ENCODE assay signal across 8 cellular contexts in the genomic region with DNA sequence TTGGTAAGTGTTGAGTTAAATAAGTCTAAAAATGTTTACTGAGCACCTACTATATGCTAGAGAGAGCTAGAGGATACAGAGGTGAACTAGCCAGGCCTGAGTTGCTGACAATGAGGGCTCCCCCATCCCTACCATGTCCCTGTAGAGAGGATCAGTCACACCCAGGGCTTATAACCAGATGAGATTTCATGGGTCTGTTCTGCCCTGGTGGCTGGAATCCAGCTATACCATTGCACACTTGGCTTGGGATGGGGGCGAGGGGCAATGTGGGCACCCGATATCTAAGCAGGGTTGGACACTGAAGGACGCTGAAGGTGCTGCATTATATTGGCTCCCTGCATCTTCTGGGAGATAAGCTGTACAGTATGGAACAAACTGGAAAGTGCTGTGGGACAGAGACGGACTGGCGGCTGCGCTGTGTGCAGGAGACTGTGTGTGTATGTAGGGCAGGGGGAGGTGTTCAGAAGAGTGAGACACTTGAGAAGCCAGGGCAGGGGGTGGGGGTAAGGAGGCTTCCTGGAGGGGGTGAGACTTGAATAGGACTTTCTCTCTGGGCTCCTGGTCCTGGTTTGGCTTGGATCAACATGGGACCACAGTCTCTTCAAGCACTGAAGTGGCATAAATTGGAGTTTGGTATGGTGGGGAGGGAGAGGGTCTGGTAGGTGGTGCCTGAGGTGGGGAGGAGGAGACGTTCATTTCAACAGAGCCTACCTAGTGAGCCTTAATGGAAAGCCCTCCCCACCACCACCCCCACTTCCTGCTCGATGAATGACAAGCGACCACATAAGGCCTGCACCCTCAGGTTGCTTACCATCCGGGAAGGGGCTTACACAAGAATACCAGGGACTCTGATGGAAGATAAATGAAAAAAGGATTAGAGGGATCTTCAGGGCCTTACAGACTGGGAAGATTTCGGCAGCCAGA. TPM values are rescaled to one million over a fixed set of nuclear protein-coding genes. Genes with fewer than 3 reads are reported as not detected.
DNase-seq lines count a peak whose midpoint lies in the region; ATAC-seq and TF ChIP-seq lines count a peak whose summit lies in the region.

No MANE protein-coding gene starts in this region.

- H3K4me3 ChIP-seq in GM23338: peak overlapping the region; percentile 86; the same call in 1 of the 2 replicates
- peak overlapping the region; percentile 94 for H3K4me3 ChIP-seq in epithelial cell of esophagus (ENCODE audit: low read length)
- H3K4me3 ChIP-seq in GM23248: no peak overlapping the region

- H3K9me2 ChIP-seq in GM23338 (ENCODE audit: insufficient read depth): no peaks in the 10 kb centered on the region
- no peaks in the 10 kb centered on the region for H3K9me2 ChIP-seq in GM23248 (ENCODE audit: insufficient read depth)

- TF ChIP-seq CTCF in GM23338 (conservative IDR thresholded peaks at IDR 0.05; ENCODE audit: low read depth in 2 of 2): peak in 1 of 2 experiments; percentile 14; a peak in 1 of 4 replicates
- peak; percentile 32 for TF ChIP-seq CTCF in epithelial cell of esophagus (IDR thresholded peaks at IDR 0.05; ENCODE audit: insufficient read depth, low read depth, low read length, missing control alignments)

- H4K20me1 ChIP-seq in GM23338 (replicated peaks; ENCODE audit: insufficient read depth) (0 out of 2 replicates have a peak, but pooled peaks cover 4% of the 10 kb centered on the region), GM23248 (ENCODE audit: insufficient read depth) (no peaks in the 10 kb centered on the region)

- H3K36me3 ChIP-seq in GM23338 (ENCODE audit: insufficient read depth) (no peaks in the 10 kb centered on the region), GM23248 (ENCODE audit: low read depth) (no peaks in the 10 kb centered on the region)

- no peak for DNase-seq in GM23338 (ENCODE audit: low spot score)
- peak; percentile 58 to 64 for DNase-seq in activated CD4-positive, alpha-beta T cell treated with anti-CD3 and anti-CD28 coated beads for 4 hours
- no peak for DNase-seq in epithelial cell of esophagus (ENCODE audit: low read depth)
- no peak for DNase-seq in stimulated activated effector memory CD8-positive, alpha-beta T cell treated with anti-CD3 and anti-CD28 coated beads, Interleukin-12 subunit alpha, Interleukin-12 subunit beta, amount 100 ng/mL, for 72 hours (ENCODE audit: low spot score in 2 of 2)
- no peak for DNase-seq in GM23248

- H3K27me3 ChIP-seq in GM23338 (ENCODE audit: insufficient read depth) (peaks cover 22% of the 10 kb centered on the region), GM23248 (replicated peaks; ENCODE audit: insufficient read depth) (no peaks in the 10 kb centered on the region)

- H3F3A ChIP-seq in GM23338 (replicated peaks; ENCODE audit: low read depth) (no peaks in the 10 kb centered on the region), GM23248 (ENCODE audit: insufficient read depth) (peaks cover 26% of the 10 kb centered on the region)

- H3K9ac ChIP-seq in GM23248: no peak overlapping the region

- ATAC-seq in GM23338: no peak
- ATAC-seq in stimulated activated effector memory CD8-positive, alpha-beta T cell treated with anti-CD3 and anti-CD28 coated beads, Interleukin-12 subunit alpha, Interleukin-12 subunit beta, amount 100 ng/mL, for 72 hours: no peak
- no peak for ATAC-seq in HG02852 (IDR thresholded peaks at IDR 0.05; ENCODE audit: unreplicated experiment)
- no peak for ATAC-seq in activated CD4-positive, CD25-positive, alpha-beta regulatory T cell treated with anti-CD3 and anti-CD28 coated beads, Interleukin-2, amount 50 U/mL, for 24 hours
- ATAC-seq in GM21367 (IDR thresholded peaks at IDR 0.05; ENCODE audit: unreplicated experiment): no peak

- no peak overlapping the region for H3K27ac ChIP-seq in GM23338 (ENCODE audit: low read depth)
- H3K27ac ChIP-seq in GM23248: no peak overlapping the region

- H3K4me1 Mint-ChIP-seq in GM23338: peaks cover 40% of the 10 kb centered on the region
- peaks cover 54% of the 10 kb centered on the region for H3K4me1 Mint-ChIP-seq in stimulated activated effector memory CD8-positive, alpha-beta T cell treated with anti-CD3 and anti-CD28 coated beads, Interleukin-12 subunit alpha, Interleukin-12 subunit beta, amount 100 ng/mL, for 72 hours

- 94% methylated on average over 11 of the region's 11 CpGs for WGBS in GM23248 (ENCODE audit: low coverage in 1 of 2, low lambda C conversion rate in 2 of 2, missing lambda C conversion rate in 2 of 2), 2 experiments

- no peak overlapping the region; the same call in 2 of the 3 replicates for H3K4me3 Mint-ChIP-seq in GM23338
- H3K4me3 Mint-ChIP-seq in stimulated activated effector memory CD8-positive, alpha-beta T cell treated with anti-CD3 and anti-CD28 coated beads, Interleukin-12 subunit alpha, Interleukin-12 subunit beta, amount 100 ng/mL, for 72 hours: peak overlapping the region; percentile 85

- no peak overlapping the region for H2AFZ ChIP-seq in GM23338
- H2AFZ ChIP-seq in GM23248: no peak overlapping the region

- H3K36me3 Mint-ChIP-seq in GM23338 (ENCODE audit: low read depth): no peaks in the 10 kb centered on the region; the same call in 2 of the 3 replicates
- peaks cover 51% of the 10 kb centered on the region for H3K36me3 Mint-ChIP-seq in stimulated activated effector memory CD8-positive, alpha-beta T cell treated with anti-CD3 and anti-CD28 coated beads, Interleukin-12 subunit alpha, Interleukin-12 subunit beta, amount 100 ng/mL, for 72 hours

- in situ Hi-C loops in GM23248 (cut with MboI): loop anchor here (10.0 kb wide), 1 partner anchor 338 kb away; no protein-coding TSS in a partner anchor

- H3K4me1 ChIP-seq in GM23338 (ENCODE audit: insufficient read depth) (peaks cover 22% of the 10 kb centered on the region), GM23248 (ENCODE audit: insufficient read depth) (peaks cover 28% of the 10 kb centered on the region)

- H3K79me2 ChIP-seq in GM23338 (replicated peaks; ENCODE audit: insufficient read depth) (no peaks in the 10 kb centered on the region), GM23248 (ENCODE audit: insufficient read depth) (no peaks in the 10 kb centered on the region)

- no peaks in the 10 kb centered on the region for H3K9me3 Mint-ChIP-seq in GM23338
- no peaks in the 10 kb centered on the region for H3K9me3 Mint-ChIP-seq in stimulated activated effector memory CD8-positive, alpha-beta T cell treated with anti-CD3 and anti-CD28 coated beads, Interleukin-12 subunit alpha, Interleukin-12 subunit beta, amount 100 ng/mL, for 72 hours

- H3K9me3 ChIP-seq in GM23248 (ENCODE audit: low read depth): no peaks in the 10 kb centered on the region

- peaks cover 17% of the 10 kb centered on the region for H3K27me3 Mint-ChIP-seq in GM23338 (ENCODE audit: insufficient read depth, low read depth, poor library complexity)

- H3K27ac Mint-ChIP-seq in GM23338: no peak overlapping the region
- H3K27ac Mint-ChIP-seq in stimulated activated effector memory CD8-positive, alpha-beta T cell treated with anti-CD3 and anti-CD28 coated beads, Interleukin-12 subunit alpha, Interleukin-12 subunit beta, amount 100 ng/mL, for 72 hours: peak overlapping the region; percentile 91

- H3K4me2 ChIP-seq in GM23338 (peak overlapping the region; percentile 94), GM23248 (ENCODE audit: unreplicated experiment) (no peak overlapping the region)

RNA-seq across cellular contexts. Expression of a gene that starts 1.8 kb away (rescaled TPM):
- total RNA-seq in GM23338 (2014; rRNA removed; shearing (Covaris generic)): 4.9 and 9.6 TPM in 2 replicates
- polyA plus RNA-seq in GM23338 (2016; fragmentation: Nextera tagmentation; extraction: Ambion mirVana) (4.4 and 5.5 TPM in 2 replicates), GM23248 (2016; fragmentation: Nextera tagmentation; extraction: Ambion mirVana) (6.0 and 8.6 TPM in 2 replicates)
- total RNA-seq in GM23248 (2014; rRNA removed; shearing (Covaris generic)): 4.8 and 9.9 TPM in 2 replicates

Comparison
In these comparisons a context has a peak if more than half of its experiments do, and no peak if none do; other contexts are left out.
1. DNase-seq: peak in activated CD4-positive, alpha-beta T cell treated with anti-CD3 and anti-CD28 coated beads for 4 hours (2 of 2); none in GM23338 (single experiment), epithelial cell of esophagus (single experiment), stimulated activated effector memory CD8-positive, alpha-beta T cell treated with anti-CD3 and anti-CD28 coated beads, Interleukin-12 subunit alpha, Interleukin-12 subunit beta, amount 100 ng/mL, for 72 hours (0 of 2) and GM23248 (single experiment).